Comparison of ENCODE assay signal across 18 cellular contexts in genomic region chr11:130623909-130624668, GRCh38.
DNase-seq lines count a peak whose midpoint lies in the region; ATAC-seq and TF ChIP-seq lines count a peak whose summit lies in the region.
"Had no signal": no experiment of that assay in that cellular context is flagged by ENCODE, and none has a peak within 500 bp of the region (broad histone marks: within the 10 kb centered on the region; RNA-seq: fewer than 3 reads in every experiment).

No MANE protein-coding gene starts in this region.

- TF ChIP-seq POLR2A in heart left ventricle (IDR thresholded peaks at IDR 0.05) = no peak

- CTCF ChIA-PET in AG04450 (lab: Charles Lee) = interaction anchor here (0.7 to 1.5 kb wide), 9 partner anchors 10 to 271 kb away, joined by 3 to 14 read pairs (median 3); no protein-coding TSS in a partner anchor

- H3K4me1 ChIP-seq in heart left ventricle = peaks cover 0 to 13% (median 6%) of the 10 kb centered on the region in 12 donors

- POLR2A ChIA-PET in AG04450 (lab: Yijun Ruan, JAX) = interaction anchor here (0.8 to 1.0 kb wide), 3 partner anchors 52 to 148 kb away, joined by 3 read pairs; no protein-coding TSS in a partner anchor

- H3K9me3 Mint-ChIP-seq in nephron (peaks cover 6% of the 10 kb centered on the region), endothelial cell (ENCODE audit: unreplicated experiment) (no peaks in the 10 kb centered on the region)
- no peaks in the 10 kb centered on the region for H3K9me3 Mint-ChIP-seq in activated T-cell treated with anti-CD3 and anti-CD28 coated beads, Interleukin-2, amount 50 U/mL, for 24 hours
- H3K9me3 Mint-ChIP-seq: activated naive CD8-positive, alpha-beta T cell treated with anti-CD3 and anti-CD28 coated beads for 36 hours; CD8-positive, alpha-beta T cell had no signal

- intact Hi-C loops in heart left ventricle (cut with DNase I) = no loop called here

- H3K4me3 ChIP-seq in AG04450 (ENCODE audit: low read depth, low read length) = no peak overlapping the region
- no peak overlapping the region for H3K4me3 ChIP-seq in heart left ventricle
- H3K4me3 ChIP-seq: K562 had no signal

- H3K27me3 ChIP-seq in AG04450 (ENCODE audit: control insufficient read depth, insufficient read depth, low read length) = no peaks in the 10 kb centered on the region
- H3K27me3 ChIP-seq in heart left ventricle = no peaks in the 10 kb centered on the region

- H3K4me3 Mint-ChIP-seq in nephron (no peak overlapping the region), endothelial cell (ENCODE audit: unreplicated experiment) (no peak overlapping the region)
- H3K4me3 Mint-ChIP-seq in activated T-cell treated with anti-CD3 and anti-CD28 coated beads, Interleukin-2, amount 50 U/mL, for 24 hours = no peak overlapping the region
- H3K4me3 Mint-ChIP-seq: activated naive CD8-positive, alpha-beta T cell treated with anti-CD3 and anti-CD28 coated beads for 36 hours; CD8-positive, alpha-beta T cell had no signal

- peak; percentile 31; the same call in 2 of the 3 replicates for ATAC-seq in SK-N-SH treated with all-trans-retinoic acid at 6 μM for 48 hours
- peak; percentile 73 to 91 (median 86) for ATAC-seq in heart left ventricle
- no peak for ATAC-seq in HG03108 (IDR thresholded peaks at IDR 0.05; ENCODE audit: unreplicated experiment)
- ATAC-seq: CD8-positive, alpha-beta T cell; K562; stimulated activated naive CD8-positive, alpha-beta T cell treated with anti-CD3 and anti-CD28 coated beads, Interleukin-15, Interleukin-2, amounts not matched to agents 100 U/mL and 50 U/mL, for 24 hours had no signal

- WGBS in heart left ventricle, 4 donors = 55 to 61% (median 59%) methylated on average over 6 of the region's 6 CpGs

- no peaks in the 10 kb centered on the region for H3K36me3 Mint-ChIP-seq in nephron (ENCODE audit: low read depth)
- H3K36me3 Mint-ChIP-seq in activated T-cell treated with anti-CD3 and anti-CD28 coated beads, Interleukin-2, amount 50 U/mL, for 24 hours (ENCODE audit: low read depth) = no peaks in the 10 kb centered on the region
- no peaks in the 10 kb centered on the region for H3K36me3 Mint-ChIP-seq in endothelial cell (ENCODE audit: low read depth, unreplicated experiment)
- H3K36me3 Mint-ChIP-seq: activated naive CD8-positive, alpha-beta T cell treated with anti-CD3 and anti-CD28 coated beads for 36 hours; CD8-positive, alpha-beta T cell had no signal

- H3K9me3 ChIP-seq in AG04450 (ENCODE audit: control insufficient read depth, insufficient read depth, low read length) (no peaks in the 10 kb centered on the region), heart left ventricle (no peaks in the 10 kb centered on the region)

- no peak overlapping the region for H3K27ac ChIP-seq in AG04450 (ENCODE audit: low read depth, low read length)
- peak overlapping the region in 9 of 12 donors; percentile 17 to 66 (median 35) for H3K27ac ChIP-seq in heart left ventricle
- H3K27ac ChIP-seq: epithelial cell of prostate had no signal

- H3K36me3 ChIP-seq in heart left ventricle = no peaks in the 10 kb centered on the region

- H3K27me3 Mint-ChIP-seq in nephron (ENCODE audit: low read depth) (peaks cover 9% of the 10 kb centered on the region), endothelial cell (ENCODE audit: unreplicated experiment) (peaks cover 5% of the 10 kb centered on the region)
- peaks cover 29% of the 10 kb centered on the region for H3K27me3 Mint-ChIP-seq in activated T-cell treated with anti-CD3 and anti-CD28 coated beads, Interleukin-2, amount 50 U/mL, for 24 hours

- DNase-seq in AG04450 (ENCODE audit: low read depth, low spot score) = no peak
- DNase-seq in heart left ventricle = no peak
- DNase-seq in midbrain (lab: John Stamatoyannopoulos, UW) = no peak
- no peak for DNase-seq in activated T-cell treated with anti-CD3 and anti-CD28 coated beads, Interleukin-2, amount 50 U/mL, for 24 hours
- no peak for DNase-seq in endothelial cell (ENCODE audit: low spot score)
- DNase-seq: activated CD4-positive, alpha-beta T cell treated with anti-CD3 and anti-CD28 coated beads for 48 hours; activated naive CD8-positive, alpha-beta T cell treated with anti-CD3 and anti-CD28 coated beads for 36 hours; activated T-cell treated with anti-CD3 and anti-CD28 coated beads, Interleukin-2, amount 50 U/mL, for 1 hour; CD8-positive, alpha-beta T cell; HCEC 1CT; hypothalamus; NCI-H1092 treated with DMSO at 0.1 percent for 48 hours; stimulated activated naive CD8-positive, alpha-beta T cell treated with anti-CD3 and anti-CD28 coated beads, Interleukin-15, Interleukin-2, amounts not matched to agents 100 U/mL and 50 U/mL, for 24 hours had no signal

- TF ChIP-seq CTCF in AG04450 (IDR thresholded peaks at IDR 0.05; ENCODE audit: low read depth, low read length) (0 out of 2 replicates have a peak, but pooled peaks have one; percentile 27), heart left ventricle (IDR thresholded peaks at IDR 0.05) (peak in 5 of 12 donors; percentile 3 to 37 (median 18)), nephron (IDR thresholded peaks at IDR 0.05; ENCODE audit: unreplicated experiment in 3 of 3) (no peak), endothelial cell (IDR thresholded peaks at IDR 0.05; ENCODE audit: unreplicated experiment) (no peak)

- H3K27ac Mint-ChIP-seq in nephron (peak overlapping the region in 2 of 3 experiments; percentile 36 to 37), endothelial cell (ENCODE audit: unreplicated experiment) (no peak overlapping the region)
- no peak overlapping the region for H3K27ac Mint-ChIP-seq in activated T-cell treated with anti-CD3 and anti-CD28 coated beads, Interleukin-2, amount 50 U/mL, for 24 hours
- H3K27ac Mint-ChIP-seq: activated naive CD8-positive, alpha-beta T cell treated with anti-CD3 and anti-CD28 coated beads for 36 hours; CD8-positive, alpha-beta T cell had no signal

- H3K4me1 Mint-ChIP-seq in nephron (peaks cover 36% of the 10 kb centered on the region), endothelial cell (ENCODE audit: unreplicated experiment) (peaks cover 9% of the 10 kb centered on the region)
- no peaks in the 10 kb centered on the region for H3K4me1 Mint-ChIP-seq in activated T-cell treated with anti-CD3 and anti-CD28 coated beads, Interleukin-2, amount 50 U/mL, for 24 hours (ENCODE audit: low read depth)
- H3K4me1 Mint-ChIP-seq: activated naive CD8-positive, alpha-beta T cell treated with anti-CD3 and anti-CD28 coated beads for 36 hours had no signal

TF ChIP-seq in SK-N-SH treated with all-trans-retinoic acid at 6 μM for 48 hours, 23 proteins besides CTCF, POLR2A, EP300 and RAD21:
- TF ChIP-seq ZFP3 (CRISPR knock-in tag; IDR thresholded peaks at IDR 0.05) (no peak), OSR1 (CRISPR knock-in tag; IDR thresholded peaks at IDR 0.05) (no peak)
TF ChIP-seq in SK-N-SH treated with all-trans-retinoic acid at 6 μM for 48 hours: peak in this region for 0.

Comparison
In these comparisons a context has a peak if more than half of its experiments do, and no peak if none do; other contexts are left out.
1. H3K27ac Mint-ChIP-seq: peak in nephron (2 of 3); none in activated T-cell treated with anti-CD3 and anti-CD28 coated beads, Interleukin-2, amount 50 U/mL, for 24 hours (single experiment) and endothelial cell (single experiment).